Comparison of ENCODE assay signal across 1 cellular context in the genomic region with DNA sequence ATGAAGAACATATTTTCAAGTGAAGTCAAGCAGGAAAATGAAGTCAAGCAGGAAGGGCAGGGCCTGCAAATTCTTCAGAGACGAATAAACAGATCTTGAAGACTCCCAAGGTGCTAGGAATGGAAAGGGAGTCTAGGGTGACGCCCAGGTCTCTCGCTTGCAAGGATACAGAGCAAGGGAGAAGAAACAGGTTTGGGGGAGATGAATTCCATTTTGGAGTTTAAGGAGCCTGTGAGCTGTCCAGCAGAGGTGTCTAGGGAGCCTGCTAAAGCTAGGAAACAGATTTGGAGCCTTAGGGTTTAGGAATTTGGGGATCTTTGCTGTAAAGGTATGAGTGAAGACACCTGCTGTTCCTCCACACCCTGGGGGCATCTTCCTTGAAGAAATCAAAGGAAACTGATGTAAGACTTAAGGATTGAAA.
TF ChIP-seq lines count a peak whose summit lies in the region.

No MANE protein-coding gene starts in this region.

TF ChIP-seq in neural cell, 6 proteins besides CTCF, POLR2A, EP300 and RAD21:
- TF ChIP-seq SMC3 (conservative IDR thresholded peaks at IDR 0.05; ENCODE audit: poor library complexity) (no peak), POLR2AphosphoS5 (IDR thresholded peaks at IDR 0.05) (no peak), TAF1 (IDR thresholded peaks at IDR 0.05; ENCODE audit: low read depth) (no peak), EZH2 (IDR thresholded peaks at IDR 0.05; ENCODE audit: borderline replicate concordance, insufficient read depth, low read length, poor library complexity, severe bottlenecking) (no peak), MXI1 (conservative IDR thresholded peaks at IDR 0.05; ENCODE audit: poor library complexity, severe bottlenecking) (no peak)
- TF ChIP-seq, protein P1, sequence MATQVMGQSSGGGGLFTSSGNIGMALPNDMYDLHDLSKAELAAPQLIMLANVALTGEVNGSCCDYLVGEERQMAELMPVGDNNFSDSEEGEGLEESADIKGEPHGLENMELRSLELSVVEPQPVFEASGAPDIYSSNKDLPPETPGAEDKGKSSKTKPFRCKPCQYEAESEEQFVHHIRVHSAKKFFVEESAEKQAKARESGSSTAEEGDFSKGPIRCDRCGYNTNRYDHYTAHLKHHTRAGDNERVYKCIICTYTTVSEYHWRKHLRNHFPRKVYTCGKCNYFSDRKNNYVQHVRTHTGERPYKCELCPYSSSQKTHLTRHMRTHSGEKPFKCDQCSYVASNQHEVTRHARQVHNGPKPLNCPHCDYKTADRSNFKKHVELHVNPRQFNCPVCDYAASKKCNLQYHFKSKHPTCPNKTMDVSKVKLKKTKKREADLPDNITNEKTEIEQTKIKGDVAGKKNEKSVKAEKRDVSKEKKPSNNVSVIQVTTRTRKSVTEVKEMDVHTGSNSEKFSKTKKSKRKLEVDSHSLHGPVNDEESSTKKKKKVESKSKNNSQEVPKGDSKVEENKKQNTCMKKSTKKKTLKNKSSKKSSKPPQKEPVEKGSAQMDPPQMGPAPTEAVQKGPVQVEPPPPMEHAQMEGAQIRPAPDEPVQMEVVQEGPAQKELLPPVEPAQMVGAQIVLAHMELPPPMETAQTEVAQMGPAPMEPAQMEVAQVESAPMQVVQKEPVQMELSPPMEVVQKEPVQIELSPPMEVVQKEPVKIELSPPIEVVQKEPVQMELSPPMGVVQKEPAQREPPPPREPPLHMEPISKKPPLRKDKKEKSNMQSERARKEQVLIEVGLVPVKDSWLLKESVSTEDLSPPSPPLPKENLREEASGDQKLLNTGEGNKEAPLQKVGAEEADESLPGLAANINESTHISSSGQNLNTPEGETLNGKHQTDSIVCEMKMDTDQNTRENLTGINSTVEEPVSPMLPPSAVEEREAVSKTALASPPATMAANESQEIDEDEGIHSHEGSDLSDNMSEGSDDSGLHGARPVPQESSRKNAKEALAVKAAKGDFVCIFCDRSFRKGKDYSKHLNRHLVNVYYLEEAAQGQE (IDR thresholded peaks at IDR 0.05; ENCODE audit: borderline replicate concordance): no peak
